In genomic region chr12:67468549-67469245, GRCh38 we compare ENCODE assay signal across 24 cellular contexts.
"Had no signal": no experiment of that assay in that cellular context is flagged by ENCODE, and none has a peak within 500 bp of the region (broad histone marks: within the 10 kb centered on the region; RNA-seq: fewer than 3 reads in every experiment).

No MANE protein-coding gene starts in this region.

- H3K27me3 Mint-ChIP-seq: activated CD8-positive, alpha-beta T cell treated with anti-CD3 and anti-CD28 coated beads for 36 hours; activated naive CD8-positive, alpha-beta T cell treated with anti-CD3 and anti-CD28 coated beads, Interleukin-2, amount 10 ng/mL, durations not matched to agents 7 days and 5 days; activated T-cell treated with anti-CD3 and anti-CD28 coated beads, Interleukin-2, amount 50 U/mL, for 24 hours; T-cell had no signal

- H3K27ac ChIP-seq: epithelial cell of prostate, parathyroid adenoma, spleen, tibial nerve, vagina had no signal

- H3K9ac ChIP-seq: parathyroid adenoma had no signal

- DNase-seq: activated CD4-positive, alpha-beta T cell treated with anti-CD3 and anti-CD28 coated beads, Interleukin-2, amount 10 ng/mL, durations not matched to agents 24 days and 14 days; activated CD8-positive, alpha-beta T cell treated with anti-CD3 and anti-CD28 coated beads for 36 hours; activated naive CD4-positive, alpha-beta T cell treated with Interleukin-2 at 50 U/mL for 16 hours; activated naive CD8-positive, alpha-beta T cell treated with anti-CD3 and anti-CD28 coated beads, Interleukin-2, amount 10 ng/mL, durations not matched to agents 7 days and 5 days; activated T-cell treated with anti-CD3 and anti-CD28 coated beads, Interleukin-2, amount 50 U/mL, for 24 hours; central memory CD4-positive, alpha-beta T cell; dorsolateral prefrontal cortex; endodermal cell; foreskin melanocyte; kidney glomerular epithelial cell; natural killer cell; sigmoid colon; spleen; stimulated activated naive CD4-positive, alpha-beta T cell treated with Interleukin-2 at 50 U/mL for 16 hours; T-helper 9 cell had no signal

- FAIRE-seq: colon had no signal

- H3K4me3 ChIP-seq: dorsolateral prefrontal cortex, sigmoid colon, spleen, tibial nerve, vagina had no signal

- H3K9me3 ChIP-seq: sigmoid colon, vagina had no signal

- H3K27me3 ChIP-seq: dorsolateral prefrontal cortex, sigmoid colon, spleen, tibial nerve, vagina had no signal

- H3K36me3 ChIP-seq: sigmoid colon, spleen, tibial nerve, vagina had no signal

- H3K4me1 ChIP-seq: parathyroid adenoma, spleen had no signal

- H3K4me3 Mint-ChIP-seq: activated CD4-positive, alpha-beta T cell treated with anti-CD3 and anti-CD28 coated beads, Interleukin-2, amount 10 ng/mL, durations not matched to agents 24 days and 14 days; activated CD8-positive, alpha-beta T cell treated with anti-CD3 and anti-CD28 coated beads for 36 hours; activated naive CD8-positive, alpha-beta T cell treated with anti-CD3 and anti-CD28 coated beads, Interleukin-2, amount 10 ng/mL, durations not matched to agents 7 days and 5 days; activated T-cell treated with anti-CD3 and anti-CD28 coated beads, Interleukin-2, amount 50 U/mL, for 24 hours; brain; endodermal cell; memory B cell; natural killer cell; T-cell had no signal

- H3K27ac Mint-ChIP-seq: activated CD4-positive, alpha-beta T cell treated with anti-CD3 and anti-CD28 coated beads, Interleukin-2, amount 10 ng/mL, durations not matched to agents 24 days and 14 days; activated naive CD8-positive, alpha-beta T cell treated with anti-CD3 and anti-CD28 coated beads, Interleukin-2, amount 10 ng/mL, durations not matched to agents 7 days and 5 days; activated T-cell treated with anti-CD3 and anti-CD28 coated beads, Interleukin-2, amount 50 U/mL, for 24 hours; activated T-helper 2 cell treated with anti-CD3 and anti-CD28 coated beads, Interferon-gamma antibody, Interleukin-2, Interleukin-4, amounts not matched to agents 10 μg/mL and 5 μg/mL and 100 μg/mL, durations not matched to agents 14 hours and 24 hours and 36 hours; memory B cell; natural killer cell had no signal

- H3K9me3 Mint-ChIP-seq: endodermal cell had no signal

- H3K4me1 Mint-ChIP-seq: activated CD4-positive, alpha-beta T cell treated with anti-CD3 and anti-CD28 coated beads, Interleukin-2, amount 10 ng/mL, durations not matched to agents 24 days and 14 days; memory B cell had no signal

- H3K79me2 ChIP-seq: parathyroid adenoma had no signal

- H2AFZ ChIP-seq: parathyroid adenoma had no signal
